Comparison of ENCODE assay signal across 8 cellular contexts in the genomic region with DNA sequence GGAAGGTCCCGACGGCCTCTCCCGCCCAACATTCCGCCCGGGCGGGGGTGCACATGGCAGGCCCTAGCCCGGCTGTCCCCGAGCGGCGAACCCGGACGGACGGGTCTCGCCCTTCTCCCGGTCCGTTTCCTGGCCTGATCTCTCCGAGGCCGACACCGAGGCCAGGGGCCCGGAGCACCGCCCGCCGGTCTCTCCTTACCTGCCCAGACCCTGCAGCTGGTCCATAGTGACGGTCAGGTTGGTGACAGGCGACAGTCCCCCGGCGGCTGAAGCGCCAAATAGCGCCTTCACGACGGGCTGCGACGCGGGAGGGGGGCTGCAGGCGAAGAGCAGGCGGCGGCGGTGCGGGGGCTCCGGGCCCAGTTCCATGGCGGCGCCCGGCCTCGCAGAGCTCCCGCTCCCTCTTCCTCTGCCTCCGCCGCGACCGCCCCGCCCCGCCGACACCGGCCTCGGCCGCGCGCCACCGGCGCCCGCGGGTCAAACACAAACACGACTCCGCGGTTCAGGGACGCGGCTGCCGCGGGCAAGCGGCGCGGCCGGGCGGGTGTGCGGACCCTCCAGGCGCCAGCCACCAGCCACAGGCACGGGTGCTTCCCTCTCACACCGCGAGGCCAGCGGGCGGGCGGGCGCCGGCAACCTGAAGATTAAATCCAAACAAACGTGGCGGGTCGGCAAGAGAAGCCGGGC. TPM values are rescaled to one million over a fixed set of nuclear protein-coding genes. Genes with fewer than 3 reads are reported as not detected.
DNase-seq lines count a peak whose midpoint lies in the region; ATAC-seq and TF ChIP-seq lines count a peak whose summit lies in the region.

No MANE protein-coding gene starts in this region.

- H3K9ac ChIP-seq in SK-N-MC (ENCODE audit: insufficient read length) (peak overlapping the region; percentile 84), duodenal mucosa (ENCODE audit: low read depth in 1 of 2, low read length in 2 of 2) (peak overlapping the region; percentile 52 to 66), subcutaneous abdominal adipose tissue (ENCODE audit: low read length in 5 of 5) (peak overlapping the region in 4 of 5 donors; percentile 66 to 80 (median 74))

- H3K27ac ChIP-seq in A673 (ENCODE audit: low read depth, low read length, poor library complexity, severe bottlenecking) (peak overlapping the region; percentile 77), SK-N-MC (no peak overlapping the region), duodenal mucosa (ENCODE audit: low read depth, low read length) (no peak overlapping the region), mesodermal cell (ENCODE audit: low read depth, low read length, severe bottlenecking) (peak overlapping the region; percentile 82), subcutaneous abdominal adipose tissue (ENCODE audit: low read depth, low read length) (peak overlapping the region; percentile 54)

- H3K27me3 ChIP-seq in A673 (replicated peaks; ENCODE audit: insufficient read depth, low read depth, low read length, poor library complexity) (no peaks in the 10 kb centered on the region), duodenal mucosa (ENCODE audit: control insufficient read depth in 1 of 2, insufficient read depth in 2 of 2, low read length in 2 of 2) (no peaks in the 10 kb centered on the region), subcutaneous abdominal adipose tissue (ENCODE audit: control insufficient read depth in 5 of 5, insufficient read depth in 4 of 5, low read length in 5 of 5) (no peaks in the 10 kb centered on the region)

- 1% methylated on average over 58 to 73 of the region's 87 CpGs for WGBS in mesodermal cell (ENCODE audit: insufficient coverage in 2 of 2), 2 experiments

- peak; percentile 7 for ATAC-seq in GM18508 (IDR thresholded peaks at IDR 0.05; ENCODE audit: insufficient read depth, unreplicated experiment)
- ATAC-seq in HG02981 (IDR thresholded peaks at IDR 0.05; ENCODE audit: unreplicated experiment): peak; percentile 21

- no TSS peak for BruUV-seq in A673 (replicated peaks; lab: Mats Ljungman, UMichigan)

- peak overlapping the region; percentile 75 for H3K4me3 ChIP-seq in A673 (ENCODE audit: low read depth, low read length, poor library complexity, severe bottlenecking)
- peak overlapping the region; percentile 87 for H3K4me3 ChIP-seq in SK-N-MC
- peak overlapping the region; percentile 69 to 91 for H3K4me3 ChIP-seq in duodenal mucosa (ENCODE audit: low read depth in 1 of 2, low read length in 2 of 2)
- H3K4me3 ChIP-seq in mesodermal cell (ENCODE audit: extremely low read depth, insufficient read depth, low read length, poor library complexity, severe bottlenecking): peak overlapping the region; percentile 86
- peak overlapping the region; percentile 49 to 89 (median 75) for H3K4me3 ChIP-seq in subcutaneous abdominal adipose tissue (ENCODE audit: low read depth in 1 of 5, low read length in 5 of 5)

- no peak for TF ChIP-seq CTCF in A673 (conservative IDR thresholded peaks at IDR 0.05; ENCODE audit: low read depth, low read length)

- intact Hi-C loops in A673 (cut with micrococcal nuclease; ENCODE audit: unreplicated experiment): no loop called here

- DNase-seq in A673 (ENCODE audit: low spot score): peak; percentile 12
- no peak for DNase-seq in SK-N-MC (ENCODE audit: low read depth, low spot score)
- DNase-seq in inferior parietal cortex (ENCODE audit: extremely low spot score): no peak

- POLR2A ChIA-PET in A673 (lab: Charles Lee; ENCODE audit: low non-redundant PET): no interaction called here

- H3K36me3 ChIP-seq in A673 (ENCODE audit: insufficient read depth, low read length, poor library complexity, severe bottlenecking) (peaks cover 28% of the 10 kb centered on the region), SK-N-MC (ENCODE audit: insufficient read depth, low read length) (peaks cover 38% of the 10 kb centered on the region), duodenal mucosa (ENCODE audit: control insufficient read depth in 1 of 2, insufficient read depth in 2 of 2, low read length in 2 of 2) (peaks cover 0 to under 1% of the 10 kb centered on the region in 2 donors), mesodermal cell (ENCODE audit: control insufficient read depth, insufficient read depth, low read length) (peaks cover 39% of the 10 kb centered on the region), subcutaneous abdominal adipose tissue (ENCODE audit: control insufficient read depth in 5 of 5, insufficient read depth in 5 of 5, low read length in 5 of 5) (peaks cover 0 to under 1% (median 0%) of the 10 kb centered on the region in 5 donors)

- H3K4me1 ChIP-seq in A673 (ENCODE audit: insufficient read depth, low read length, poor library complexity, severe bottlenecking) (peaks cover 4% of the 10 kb centered on the region), duodenal mucosa (ENCODE audit: control insufficient read depth in 1 of 2, insufficient read depth in 2 of 2, low read length in 2 of 2) (peaks cover 24 to 25% of the 10 kb centered on the region in 2 donors), mesodermal cell (ENCODE audit: control insufficient read depth, insufficient read depth, low read length, poor library complexity, severe bottlenecking) (no peaks in the 10 kb centered on the region), subcutaneous abdominal adipose tissue (ENCODE audit: control insufficient read depth in 5 of 5, insufficient read depth in 5 of 5, low read length in 5 of 5) (peaks cover 6 to 19% (median 15%) of the 10 kb centered on the region in 5 donors)

- CTCF ChIA-PET in A673 (lab: Charles Lee): interaction anchor here (0.6 kb wide), 1 partner anchor 361 kb away, joined by 3 read pairs; no protein-coding TSS in a partner anchor

- H3K9me3 ChIP-seq in A673 (ENCODE audit: low read depth, low read length, poor library complexity, severe bottlenecking): no peaks in the 10 kb centered on the region
- H3K9me3 ChIP-seq in SK-N-MC (ENCODE audit: low read depth, low read length): no peaks in the 10 kb centered on the region
- H3K9me3 ChIP-seq in duodenal mucosa (ENCODE audit: control insufficient read depth in 1 of 2, low read length in 2 of 2): no peaks in the 10 kb centered on the region
- no peaks in the 10 kb centered on the region for H3K9me3 ChIP-seq in mesodermal cell (ENCODE audit: control insufficient read depth, low read length)
- H3K9me3 ChIP-seq in subcutaneous abdominal adipose tissue (ENCODE audit: control insufficient read depth in 5 of 5, low read length in 5 of 5): no peaks in the 10 kb centered on the region

RNA-seq across cellular contexts. Expression of gene CDC25A, which starts 0.5 kb away (rescaled TPM):
- total RNA-seq in A673 (2021): 29.5 and 34.6 TPM in 2 replicates
- 12.9 TPM for polyA plus RNA-seq in mesodermal cell (2013, experiment 1 of 2)
- 11.7 TPM for polyA plus RNA-seq in mesodermal cell (2013, experiment 2 of 2)

RNA-seq across cellular contexts. Expression of gene CAMP, which starts 35.6 kb away (rescaled TPM):
- not detected in 2 replicates for total RNA-seq in A673 (2021)
- polyA plus RNA-seq in mesodermal cell (2013, experiment 1 of 2): not detected
- polyA plus RNA-seq in mesodermal cell (2013, experiment 2 of 2): not detected

RNA-seq across cellular contexts. Expression of gene ZNF589, which starts 53.2 kb away (rescaled TPM):
- 25.6 and 26.7 TPM in 2 replicates for total RNA-seq in A673 (2021)
- 10.7 TPM for polyA plus RNA-seq in mesodermal cell (2013, experiment 1 of 2)
- polyA plus RNA-seq in mesodermal cell (2013, experiment 2 of 2): 12.0 TPM

Comparison
In these comparisons a context has a peak if more than half of its experiments do, and no peak if none do; other contexts are left out.
1. H3K27ac ChIP-seq: peak in A673 (single experiment), mesodermal cell (single experiment) and subcutaneous abdominal adipose tissue (single experiment); none in SK-N-MC (single experiment) and duodenal mucosa (single experiment).
2. Peak in every context shown above with its lines, with median percentiles within 50 percentile points of each other: H3K4me3 ChIP-seq and H3K9ac ChIP-seq.